29 cellular contexts compared by ENCODE assay signal in the genomic region with DNA sequence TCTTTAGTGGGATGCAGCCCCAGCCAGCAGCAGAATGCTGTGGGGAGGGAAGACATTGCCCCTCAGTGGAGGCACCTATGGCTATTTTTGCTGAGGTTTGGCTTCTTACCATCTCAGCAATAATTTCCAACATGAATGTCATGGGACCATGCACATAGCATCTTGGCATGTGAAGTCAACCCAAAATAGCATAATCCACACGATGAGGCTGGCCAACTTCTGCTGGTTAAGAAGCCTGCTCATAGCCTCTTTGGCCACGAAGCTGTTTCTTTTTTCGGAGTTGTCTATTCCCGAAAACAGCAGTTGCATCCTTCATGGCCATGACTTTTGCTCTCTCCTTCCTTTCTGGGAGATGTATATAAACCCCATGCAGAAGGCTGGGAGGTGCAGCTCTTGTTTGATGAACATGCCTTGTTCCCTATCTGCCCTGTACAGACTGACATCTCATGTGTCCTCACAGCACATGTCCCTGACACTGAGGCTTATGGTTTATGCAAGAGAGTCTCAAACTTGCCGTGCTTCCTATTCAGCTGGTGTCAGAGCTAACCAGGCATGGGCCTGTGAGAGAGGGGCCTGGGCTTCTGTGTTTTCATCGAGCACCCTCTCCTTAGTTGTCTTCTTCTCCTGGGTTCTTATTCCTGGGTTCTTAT. TPM values are rescaled to one million over a fixed set of nuclear protein-coding genes. Genes with fewer than 3 reads are reported as not detected.
"Had no signal": no experiment of that assay in that cellular context is flagged by ENCODE, and none has a peak within 500 bp of the region (broad histone marks: within the 10 kb centered on the region; RNA-seq: fewer than 3 reads in every experiment).

No MANE protein-coding gene starts in this region.

- H3K27me3 ChIP-seq: body of pancreas, colonic mucosa, esophagus squamous epithelium, neural progenitor cell, right lobe of liver, suprapubic skin, tibial artery had no signal

- H3K9me3 Mint-ChIP-seq: activated CD4-positive, alpha-beta memory T cell treated with anti-CD3 and anti-CD28 coated beads, Interleukin-2, amount 10 ng/mL, durations not matched to agents 7 days and 5 days; activated CD4-positive, alpha-beta T cell treated with anti-CD3 and anti-CD28 coated beads, Interleukin-2, amount 10 ng/mL, durations not matched to agents 7 days and 5 days; naive thymus-derived CD8-positive, alpha-beta T cell; neural progenitor cell; stimulated activated naive B cell treated with anti-CD40 and anti-IgM and Interleukin-4, amounts not matched to agents 10 μg/mL and 1 μg/mL and 100 μg/mL, for 72 hours had no signal

- H3K4me2 ChIP-seq: neural progenitor cell had no signal

- ATAC-seq: body of pancreas; naive thymus-derived CD8-positive, alpha-beta T cell; right lobe of liver; stimulated activated naive B cell treated with anti-CD40 and anti-IgM and Interleukin-4, amounts not matched to agents 10 μg/mL and 1 μg/mL and 100 μg/mL, for 72 hours; T-helper 17 cell had no signal

- H3K4me3 Mint-ChIP-seq: activated CD4-positive, alpha-beta memory T cell treated with anti-CD3 and anti-CD28 coated beads, Interleukin-2, amount 10 ng/mL, durations not matched to agents 7 days and 5 days; activated CD4-positive, alpha-beta T cell treated with anti-CD3 and anti-CD28 coated beads, Interleukin-2, amount 10 ng/mL, durations not matched to agents 7 days and 5 days; activated naive CD8-positive, alpha-beta T cell; naive thymus-derived CD8-positive, alpha-beta T cell; neural progenitor cell; stimulated activated naive B cell treated with anti-CD40 and anti-IgM and Interleukin-4, amounts not matched to agents 10 μg/mL and 1 μg/mL and 100 μg/mL, for 72 hours; T-helper 17 cell had no signal

- H3K9ac ChIP-seq: neural progenitor cell had no signal

- H3K9me3 ChIP-seq: body of pancreas, colonic mucosa, esophagus squamous epithelium, right lobe of liver, suprapubic skin, tibial artery had no signal

- H3K4me1 ChIP-seq: body of pancreas, colonic mucosa, esophagus squamous epithelium, neural progenitor cell, right lobe of liver, suprapubic skin, tibial artery had no signal

- DNase-seq: activated CD4-positive, alpha-beta memory T cell treated with anti-CD3 and anti-CD28 coated beads, Interleukin-2, amount 10 ng/mL, durations not matched to agents 7 days and 5 days; activated CD4-positive, alpha-beta T cell treated with anti-CD3 and anti-CD28 coated beads for 1 hour; activated CD4-positive, alpha-beta T cell treated with anti-CD3 and anti-CD28 coated beads, Interleukin-2, amount 10 ng/mL, durations not matched to agents 7 days and 5 days; activated effector memory CD4-positive, alpha-beta T cell treated with Interleukin-2 at 50 U/mL for 16 hours; activated naive CD4-positive, alpha-beta T cell treated with Interleukin-2 at 50 U/mL for 16 hours; aorta; body of pancreas; cerebellar nuclear complex; colonic mucosa; effector CD8-positive, alpha-beta T cell; esophagus squamous epithelium; foreskin melanocyte; glutamatergic neuron; mammary epithelial cell; naive thymus-derived CD8-positive, alpha-beta T cell; occipital lobe; posterior cingulate gyrus; right lobe of liver; small intestine; stimulated activated CD4-positive, alpha-beta T cell treated with anti-CD3 and anti-CD28 coated beads, Interleukin-4, amount 100 ng/mL, for 4 hours; stimulated activated CD8-positive, alpha-beta memory T cell treated with anti-CD3 and anti-CD28 coated beads, Interleukin-4, amount 100 ng/mL, for 48 hours; stimulated activated naive B cell treated with anti-CD40 and anti-IgM and Interleukin-4, amounts not matched to agents 10 μg/mL and 1 μg/mL and 100 μg/mL, for 72 hours; T-helper 17 cell; T1000; tibial artery had no signal

- H3K36me3 Mint-ChIP-seq: activated naive CD8-positive, alpha-beta T cell; naive thymus-derived CD8-positive, alpha-beta T cell; neural progenitor cell had no signal

- H3K27ac Mint-ChIP-seq: activated CD4-positive, alpha-beta memory T cell treated with anti-CD3 and anti-CD28 coated beads, Interleukin-2, amount 10 ng/mL, durations not matched to agents 7 days and 5 days; activated CD4-positive, alpha-beta T cell treated with anti-CD3 and anti-CD28 coated beads, Interleukin-2, amount 10 ng/mL, durations not matched to agents 7 days and 5 days; activated naive CD8-positive, alpha-beta T cell; naive thymus-derived CD8-positive, alpha-beta T cell; neural progenitor cell; T-helper 17 cell had no signal

- H2AFZ ChIP-seq: neural progenitor cell had no signal

- H3K27me3 Mint-ChIP-seq: activated CD4-positive, alpha-beta memory T cell treated with anti-CD3 and anti-CD28 coated beads, Interleukin-2, amount 10 ng/mL, durations not matched to agents 7 days and 5 days; activated CD4-positive, alpha-beta T cell treated with anti-CD3 and anti-CD28 coated beads, Interleukin-2, amount 10 ng/mL, durations not matched to agents 7 days and 5 days; activated naive CD8-positive, alpha-beta T cell; stimulated activated naive B cell treated with anti-CD40 and anti-IgM and Interleukin-4, amounts not matched to agents 10 μg/mL and 1 μg/mL and 100 μg/mL, for 72 hours had no signal

- H3K27ac ChIP-seq: body of pancreas, colonic mucosa, epithelial cell of prostate, esophagus squamous epithelium, neural progenitor cell, right lobe of liver, suprapubic skin, tibial artery had no signal

- H3K4me1 Mint-ChIP-seq: activated CD4-positive, alpha-beta memory T cell treated with anti-CD3 and anti-CD28 coated beads, Interleukin-2, amount 10 ng/mL, durations not matched to agents 7 days and 5 days; activated CD4-positive, alpha-beta T cell treated with anti-CD3 and anti-CD28 coated beads, Interleukin-2, amount 10 ng/mL, durations not matched to agents 7 days and 5 days; naive thymus-derived CD8-positive, alpha-beta T cell; neural progenitor cell; T-helper 17 cell had no signal

RNA-seq across cellular contexts. Expression of gene SYK, which starts 45.3 kb away (rescaled TPM):
- total RNA-seq: activated CD4-positive, alpha-beta memory T cell treated with anti-CD3 and anti-CD28 coated beads, Interleukin-2, amount 10 ng/mL, durations not matched to agents 7 days and 5 days had no signal
